Comparison of ENCODE assay signal across 30 cellular contexts in genomic region chr12:59396941-59397340, GRCh38.
"Had no signal": no experiment of that assay in that cellular context is flagged by ENCODE, and none has a peak within 500 bp of the region (broad histone marks: within the 10 kb centered on the region; RNA-seq: fewer than 3 reads in every experiment).

No MANE protein-coding gene starts in this region.

- H3K27ac ChIP-seq: body of pancreas, esophagus muscularis mucosa, foreskin keratinocyte, gastroesophageal sphincter, heart right ventricle, WERI-Rb-1 had no signal

- H3K4me3 ChIP-seq: body of pancreas, esophagus muscularis mucosa, gastroesophageal sphincter, heart right ventricle had no signal

- H3K4me1 ChIP-seq: body of pancreas, esophagus muscularis mucosa, foreskin keratinocyte, gastroesophageal sphincter, heart right ventricle had no signal

- H3K27me3 ChIP-seq: body of pancreas, esophagus muscularis mucosa, foreskin keratinocyte, gastroesophageal sphincter, heart right ventricle had no signal

- H3K9me3 ChIP-seq: body of pancreas had no signal

- FAIRE-seq: colon had no signal

- ATAC-seq: activated CD4-positive, alpha-beta T cell treated with anti-CD3 and anti-CD28 coated beads for 36 hours; activated CD4-positive, CD25-positive, alpha-beta regulatory T cell treated with anti-CD3 and anti-CD28 coated beads, Interleukin-2, amount 50 U/mL, for 24 hours; activated CD8-positive, alpha-beta T cell treated with anti-CD3 and anti-CD28 coated beads for 36 hours; activated T-cell treated with anti-CD3 and anti-CD28 coated beads, Interleukin-2, amount 50 U/mL, for 4 hours; activated T-helper 17 cell treated with anti-CD3 and anti-CD28 coated beads, Interleukin-2, amount 50 U/mL, for 72 hours; body of pancreas; effector memory CD8-positive, alpha-beta T cell; foreskin keratinocyte; gastroesophageal sphincter; heart right ventricle; T-helper 17 cell had no signal

- DNase-seq: activated B cell treated with CpG ODN at 0.5 μM for 24 hours; activated CD4-positive, alpha-beta T cell treated with anti-CD3 and anti-CD28 coated beads for 36 hours; activated CD4-positive, alpha-beta T cell treated with anti-CD3 and anti-CD28 coated beads, Interleukin-2, amount 10 ng/mL, durations not matched to agents 24 days and 14 days; activated CD8-positive, alpha-beta memory T cell treated with anti-CD3 and anti-CD28 coated beads for 24 hours; activated CD8-positive, alpha-beta T cell treated with anti-CD3 and anti-CD28 coated beads for 36 hours; activated effector memory CD4-positive, alpha-beta T cell treated with Interleukin-2 at 50 U/mL for 16 hours; activated gamma-delta T cell treated with Interleukin-2 at 50 U/mL for 16 hours; activated naive CD4-positive, alpha-beta T cell treated with anti-CD3 and anti-CD28 coated beads, Interleukin-2, amount 50 U/mL, for 16 hours; activated naive CD4-positive, alpha-beta T cell treated with Interleukin-2 at 50 U/mL for 16 hours; activated T-cell treated with anti-CD3 and anti-CD28 coated beads, Interleukin-2, amount 50 U/mL, for 4 hours; amygdala; aorta; body of pancreas; caudate nucleus; cortex of kidney; dermis blood vessel endothelial cell; effector CD4-positive, alpha-beta T cell; effector memory CD8-positive, alpha-beta T cell; erythroblast; foreskin keratinocyte; heart right ventricle; T-helper 1 cell; T-helper 17 cell; T1000; WERI-Rb-1 had no signal

- H3K36me3 ChIP-seq: esophagus muscularis mucosa, gastroesophageal sphincter, heart right ventricle, WERI-Rb-1 had no signal
